In the genomic region with DNA sequence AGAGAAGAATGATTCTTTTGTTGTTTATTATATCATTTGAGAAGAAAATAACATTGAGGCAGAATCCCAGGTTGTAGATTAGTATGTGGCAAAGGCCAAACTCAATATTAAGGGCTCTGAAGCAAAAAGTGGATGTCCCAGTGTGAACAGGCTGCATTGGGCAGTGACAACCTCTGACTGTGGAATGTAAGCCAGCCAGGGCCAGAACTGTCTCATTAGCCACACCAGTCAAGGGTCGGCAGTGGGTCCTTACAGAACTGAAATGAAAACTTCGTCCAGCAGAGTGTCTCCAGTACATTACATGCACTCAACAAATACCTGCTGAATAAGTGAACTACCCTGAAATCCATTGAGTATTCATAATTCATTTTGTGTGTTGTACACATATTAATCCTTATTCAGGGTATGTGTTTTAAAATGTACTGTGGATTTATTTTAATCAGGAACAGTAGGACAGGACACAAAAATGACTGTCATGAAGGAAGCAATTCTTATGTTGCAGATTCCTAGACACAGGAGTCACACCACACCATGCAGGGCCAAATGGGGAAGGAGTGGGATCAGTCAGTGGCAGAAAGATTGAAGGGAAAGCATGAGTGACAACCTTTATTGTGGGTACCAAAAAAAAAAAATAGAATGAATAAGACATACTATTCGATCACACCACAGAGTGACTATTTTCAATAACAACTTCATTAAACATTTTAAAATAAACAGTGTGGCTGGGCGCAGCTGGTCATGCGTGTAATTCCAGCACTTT, we compare ENCODE assay signal across 25 cellular contexts.
"Had no signal": no experiment of that assay in that cellular context is flagged by ENCODE, and none has a peak within 500 bp of the region (broad histone marks: within the 10 kb centered on the region; RNA-seq: fewer than 3 reads in every experiment).

No MANE protein-coding gene starts in this region.

- H3K27me3 ChIP-seq: breast epithelium, Peyer's patch, SJSA1 had no signal

- H3K27ac ChIP-seq: breast epithelium, Peyer's patch, RWPE1, SJSA1 had no signal

- H3K4me3 ChIP-seq: breast epithelium, Peyer's patch, SJSA1 had no signal

- H3K9me3 ChIP-seq: breast epithelium, Peyer's patch, SJSA1 had no signal

- DNase-seq: activated CD4-positive, alpha-beta T cell treated with anti-CD3 and anti-CD28 coated beads for 48 hours; activated CD4-positive, alpha-beta T cell treated with anti-CD3 and anti-CD28 coated beads, Interleukin-2, amount 50 U/mL, for 4 hours; activated CD4-positive, CD25-positive, alpha-beta regulatory T cell treated with anti-CD3 and anti-CD28 coated beads, Interleukin-2, amount 50 U/mL, for 72 hours; activated CD8-positive, alpha-beta memory T cell treated with anti-CD3 and anti-CD28 coated beads, Interleukin-2, amount 10 ng/mL, durations not matched to agents 7 days and 5 days; activated effector memory CD4-positive, alpha-beta T cell treated with anti-CD3 and anti-CD28 coated beads, Interleukin-2, amount 50 U/mL, for 16 hours; activated naive CD4-positive, alpha-beta T cell treated with Interleukin-2 at 50 U/mL for 16 hours; activated naive CD8-positive, alpha-beta T cell treated with anti-CD3 and anti-CD28 coated beads, Interleukin-2, amount 50 U/mL, for 24 hours; activated T-cell treated with anti-CD3 and anti-CD28 coated beads, Interleukin-2, amount 50 U/mL, for 24 hours; central memory CD4-positive, alpha-beta T cell; KG1; NCI-H1092; NCI-H1417; NCI-H1930; NCI-H2171 treated with DMSO at 0.1 percent for 48 hours; NCI-H226; NCI-H526; NCI-H82; Peyer's patch; SHP77; SW 1271 had no signal

- H3K4me3 Mint-ChIP-seq: activated CD8-positive, alpha-beta memory T cell treated with anti-CD3 and anti-CD28 coated beads, Interleukin-2, amount 10 ng/mL, durations not matched to agents 7 days and 5 days; activated naive CD8-positive, alpha-beta T cell treated with anti-CD3 and anti-CD28 coated beads, Interleukin-2, amount 50 U/mL, for 24 hours; activated T-cell treated with anti-CD3 and anti-CD28 coated beads, Interleukin-2, amount 50 U/mL, for 24 hours; WTC11 had no signal

- H3K9me3 Mint-ChIP-seq: activated naive CD4-positive, alpha-beta T cell treated with anti-CD3 and anti-CD28 coated beads, Interleukin-2, amount 50 U/mL, for 72 hours; activated naive CD8-positive, alpha-beta T cell treated with anti-CD3 and anti-CD28 coated beads, Interleukin-2, amount 50 U/mL, for 24 hours; activated T-cell treated with anti-CD3 and anti-CD28 coated beads, Interleukin-2, amount 50 U/mL, for 24 hours had no signal

- H3K27ac Mint-ChIP-seq: activated CD8-positive, alpha-beta memory T cell treated with anti-CD3 and anti-CD28 coated beads, Interleukin-2, amount 10 ng/mL, durations not matched to agents 7 days and 5 days; activated naive CD4-positive, alpha-beta T cell treated with anti-CD3 and anti-CD28 coated beads, Interleukin-2, amount 50 U/mL, for 72 hours; activated naive CD8-positive, alpha-beta T cell treated with anti-CD3 and anti-CD28 coated beads, Interleukin-2, amount 50 U/mL, for 24 hours; activated T-cell treated with anti-CD3 and anti-CD28 coated beads, Interleukin-2, amount 50 U/mL, for 24 hours; WTC11 had no signal

- H3K36me3 ChIP-seq: breast epithelium, Peyer's patch, SJSA1 had no signal
